In genomic region chr11:78392854-78393253, GRCh38 we compare ENCODE assay signal across 31 cellular contexts. TPM values are rescaled to one million over a fixed set of nuclear protein-coding genes. Genes with fewer than 3 reads are reported as not detected.
A peak's percentile ranks its signal among the peaks of the same experiment; 100 is the strongest.
DNase-seq lines count a peak whose midpoint lies in the region; ATAC-seq, FAIRE-seq and TF ChIP-seq lines count a peak whose summit lies in the region.
"Had no signal": no experiment of that assay in that cellular context is flagged by ENCODE, and none has a peak within 500 bp of the region (broad histone marks: within the 10 kb centered on the region; RNA-seq: fewer than 3 reads in every experiment).

No MANE protein-coding gene starts in this region.

- in situ Hi-C loops in K562 (cut with MboI): no loop called here

- peak; percentile 85 for TF ChIP-seq EP300 in K562 (IDR thresholded peaks at IDR 0.05; ENCODE audit: low read length)

- no peak overlapping the region for H3K4me3 ChIP-seq in K562
- H3K4me3 ChIP-seq: gastroesophageal sphincter, hepatocyte, pancreas, right atrium auricular region had no signal

- no peak for TF ChIP-seq POLR2A in K562 (conservative IDR thresholded peaks at IDR 0.05)

- H3K9me3 ChIP-seq in KOPT-K1 (ENCODE audit: insufficient read depth, low read length, poor library complexity, severe bottlenecking) (no peaks in the 10 kb centered on the region), K562 (replicated peaks; ENCODE audit: control insufficient read depth, insufficient read depth, low read depth, low read length) (no peaks in the 10 kb centered on the region)
- H3K9me3 ChIP-seq: BE2C, gastroesophageal sphincter, pancreas, right atrium auricular region, SK-N-SH had no signal

- BruUV-seq in K562 (replicated peaks; lab: Mats Ljungman, UMichigan): no TSS peak

- ATAC-seq in K562: peak; percentile 83
- no peak for ATAC-seq in HG02763 (IDR thresholded peaks at IDR 0.05; ENCODE audit: unreplicated experiment)
- ATAC-seq: gastroesophageal sphincter; pancreas; PC-3; stimulated activated naive CD8-positive, alpha-beta T cell treated with anti-CD3 and anti-CD28 coated beads, Interleukin-15, amount 100 ng/mL, for 72 hours had no signal

- 0% methylated on average over 2 of the region's 2 CpGs for WGBS in K562 (ENCODE audit: insufficient coverage, low coverage, missing lambda C conversion rate)

- CTCF ChIA-PET in K562 (lab: Yijun Ruan, JAX; ENCODE audit: low intra/inter-chr PET ratio): no interaction called here
- CTCF ChIA-PET in activated naive CD4-positive, alpha-beta T cell treated with anti-CD3 and anti-CD28 coated beads, Interleukin-2, amount 10 ng/mL, durations not matched to agents 7 days and 5 days (lab: Charles Lee): no interaction called here

- no peak overlapping the region for H2AFZ ChIP-seq in K562 (ENCODE audit: low read depth, low read length)
- H2AFZ ChIP-seq: hepatocyte had no signal

- peaks cover 5% of the 10 kb centered on the region for H3K9me1 ChIP-seq in K562 (ENCODE audit: control insufficient read depth, insufficient read depth, low read length)

- H3K4me3 Mint-ChIP-seq in nephron: no peak overlapping the region
- no peak overlapping the region for H3K4me3 Mint-ChIP-seq in activated naive CD4-positive, alpha-beta T cell treated with anti-CD3 and anti-CD28 coated beads, Interleukin-2, amount 10 ng/mL, durations not matched to agents 7 days and 5 days
- H3K4me3 Mint-ChIP-seq: activated naive CD8-positive, alpha-beta T cell; HFFc6; neural crest cell; stimulated activated naive CD8-positive, alpha-beta T cell treated with anti-CD3 and anti-CD28 coated beads, Interleukin-15, amount 100 ng/mL, for 72 hours; T-helper 1 cell treated with Interleukin-12 subunit alpha and Interleukin-12 subunit beta and Interleukin-4 antibody, amounts not matched to agents 30 μg/mL and 1 μg/mL, for 36 hours had no signal

- no peaks in the 10 kb centered on the region for H3K27me3 ChIP-seq in K562 (ENCODE audit: control insufficient read depth in 2 of 2, insufficient read depth in 2 of 2, low read length in 2 of 2)
- H3K27me3 ChIP-seq: BE2C, gastroesophageal sphincter, hepatocyte, pancreas, right atrium auricular region had no signal

- peak; percentile 85 for FAIRE-seq in K562 (lab: Jason Lieb, UNC)
- FAIRE-seq: GM18507, H1, pancreas had no signal

- POLR2A ChIA-PET in K562 (lab: Yijun Ruan, JAX): interaction anchor here (0.7 to 1.9 kb wide), 8 partner anchors 10 to 101 kb away, joined by 3 to 7 read pairs (median 4); no protein-coding TSS in a partner anchor

- intact Hi-C loops in K562 (cut with micrococcal nuclease): loop anchor here (1.0 kb wide), 1 partner anchor 13 kb away; no protein-coding TSS in a partner anchor

- peaks cover 33% of the 10 kb centered on the region for H3K4me1 Mint-ChIP-seq in nephron
- peaks cover 18% of the 10 kb centered on the region for H3K4me1 Mint-ChIP-seq in activated naive CD4-positive, alpha-beta T cell treated with anti-CD3 and anti-CD28 coated beads, Interleukin-2, amount 10 ng/mL, durations not matched to agents 7 days and 5 days

- no peak for TF ChIP-seq CTCF in K562 (IDR thresholded peaks at IDR 0.05 in 2 of 3, conservative IDR thresholded peaks at IDR 0.05 in 1 of 3; ENCODE audit: insufficient read depth in 2 of 3, low read depth in 1 of 3, low read length in 3 of 3)
- no peak for TF ChIP-seq CTCF in nephron (IDR thresholded peaks at IDR 0.05; ENCODE audit: unreplicated experiment in 3 of 3)

- H3K36me3 ChIP-seq in KOPT-K1 (ENCODE audit: insufficient read depth, low read length) (peaks cover 24% of the 10 kb centered on the region), K562 (ENCODE audit: control insufficient read depth, insufficient read depth, low read length) (peaks cover 9% of the 10 kb centered on the region; the same call in 1 of the 3 replicates)
- H3K36me3 ChIP-seq: BE2C, gastroesophageal sphincter, pancreas, right atrium auricular region, WERI-Rb-1 had no signal

- no peak overlapping the region for H3K9ac ChIP-seq in K562 (ENCODE audit: insufficient read depth in 1 of 2, low read depth in 2 of 2, low read length in 2 of 2)
- H3K9ac ChIP-seq: SK-N-SH had no signal

- H3K4me1 ChIP-seq in K562 (replicated peaks in 1 of 2; ENCODE audit: control insufficient read depth in 2 of 2, insufficient read depth in 2 of 2, low read length in 2 of 2): peaks cover 24 to 33% of the 10 kb centered on the region in 2 experiments
- H3K4me1 ChIP-seq: BE2C, pancreas had no signal

- peak overlapping the region; percentile 1 to 35 (median 4) for H3K27ac Mint-ChIP-seq in nephron
- no peak overlapping the region for H3K27ac Mint-ChIP-seq in activated naive CD4-positive, alpha-beta T cell treated with anti-CD3 and anti-CD28 coated beads, Interleukin-2, amount 10 ng/mL, durations not matched to agents 7 days and 5 days
- H3K27ac Mint-ChIP-seq: activated naive CD8-positive, alpha-beta T cell; HFFc6; T-helper 1 cell treated with Interleukin-12 subunit alpha and Interleukin-12 subunit beta and Interleukin-4 antibody, amounts not matched to agents 30 μg/mL and 1 μg/mL, for 36 hours had no signal

- H4K20me1 ChIP-seq in K562 (replicated peaks; ENCODE audit: control insufficient read depth, insufficient read depth, low read length): peaks cover 6% of the 10 kb centered on the region; the same call in 1 of the 2 replicates

- DNase-seq in CD1c-positive myeloid dendritic cell (ENCODE audit: extremely low spot score): peak; percentile 37
- DNase-seq in K562 (ENCODE audit: extremely low read depth in 1 of 4, low spot score in 3 of 4): peak in 2 of 4 experiments; percentile 69 to 83
- no peak for DNase-seq in activated naive CD4-positive, alpha-beta T cell treated with anti-CD3 and anti-CD28 coated beads, Interleukin-2, amount 10 ng/mL, durations not matched to agents 7 days and 5 days
- no peak for DNase-seq in AG08396 (ENCODE audit: low spot score)
- no peak for DNase-seq in NCI-H226
- DNase-seq: activated CD4-positive, alpha-beta T cell treated with anti-CD3 and anti-CD28 coated beads for 48 hours; activated CD8-positive, alpha-beta memory T cell treated with anti-CD3 and anti-CD28 coated beads for 24 hours; activated T-cell treated with anti-CD3 and anti-CD28 coated beads for 4 hours; BE2C; HFFc6; MM.1S; NCI-H2029 treated with DMSO at 0.1 percent for 48 hours; NCI-H526 treated with DMSO at 0.1 percent for 48 hours; NK-92 treated with Interleukin-12 subunit alpha and Interleukin-12 subunit beta, amount 100 ng/mL, for 24 hours; pancreas; PC-3; SK-N-SH; stimulated activated CD4-positive, alpha-beta T cell treated with anti-CD3 and anti-CD28 coated beads, Interleukin-1b, Interleukin-23, amount 100 ng/mL, for 48 hours; stimulated activated naive CD8-positive, alpha-beta T cell treated with anti-CD3 and anti-CD28 coated beads, Interleukin-15, amount 100 ng/mL, for 72 hours; WERI-Rb-1 had no signal

- TF ChIP-seq RAD21 in K562 (CRISPR knock-in tag; conservative IDR thresholded peaks at IDR 0.05 in 1 of 2, IDR thresholded peaks at IDR 0.05 in 1 of 2): 0 out of 4 replicates have a peak, but pooled peaks of 1 of the 2 experiments have one; percentile 20

- no peaks in the 10 kb centered on the region for H3K27me3 Mint-ChIP-seq in nephron (ENCODE audit: low read depth)
- no peaks in the 10 kb centered on the region for H3K27me3 Mint-ChIP-seq in activated naive CD4-positive, alpha-beta T cell treated with anti-CD3 and anti-CD28 coated beads, Interleukin-2, amount 10 ng/mL, durations not matched to agents 7 days and 5 days
- H3K27me3 Mint-ChIP-seq: activated naive CD8-positive, alpha-beta T cell; stimulated activated naive CD8-positive, alpha-beta T cell treated with anti-CD3 and anti-CD28 coated beads, Interleukin-15, amount 100 ng/mL, for 72 hours had no signal

- peak overlapping the region; percentile 2; the same call in 1 of the 2 replicates for H3K4me2 ChIP-seq in K562 (ENCODE audit: insufficient read depth, low read length)
- H3K4me2 ChIP-seq: hepatocyte, SK-N-SH had no signal

- peaks cover 85% of the 10 kb centered on the region for H3K79me2 ChIP-seq in K562 (ENCODE audit: control insufficient read depth, insufficient read depth, low read length)

- no peaks in the 10 kb centered on the region for H3K9me3 Mint-ChIP-seq in nephron
- H3K9me3 Mint-ChIP-seq in activated naive CD4-positive, alpha-beta T cell treated with anti-CD3 and anti-CD28 coated beads, Interleukin-2, amount 10 ng/mL, durations not matched to agents 7 days and 5 days: no peaks in the 10 kb centered on the region
- H3K9me3 Mint-ChIP-seq: HFFc6; stimulated activated naive CD8-positive, alpha-beta T cell treated with anti-CD3 and anti-CD28 coated beads, Interleukin-15, amount 100 ng/mL, for 72 hours; T-helper 1 cell treated with Interleukin-12 subunit alpha and Interleukin-12 subunit beta and Interleukin-4 antibody, amounts not matched to agents 30 μg/mL and 1 μg/mL, for 36 hours had no signal

- H3K36me3 Mint-ChIP-seq in nephron (ENCODE audit: low read depth): no peaks in the 10 kb centered on the region
- H3K36me3 Mint-ChIP-seq in activated naive CD4-positive, alpha-beta T cell treated with anti-CD3 and anti-CD28 coated beads, Interleukin-2, amount 10 ng/mL, durations not matched to agents 7 days and 5 days: peaks cover 4% of the 10 kb centered on the region

- H3K27ac ChIP-seq in KOPT-K1 (ENCODE audit: low read depth, low read length, poor library complexity, severe bottlenecking): peak overlapping the region; percentile 51
- no peak overlapping the region for H3K27ac ChIP-seq in K562 (ENCODE audit: extremely low read depth, low read depth, low read length)
- H3K27ac ChIP-seq: gastroesophageal sphincter, hepatocyte, pancreas, right atrium auricular region, WERI-Rb-1 had no signal

RNA-seq across cellular contexts. Expression of gene GAB2, which starts 24.8 kb away (rescaled TPM):
- total RNA-seq in K562 (2011; cell fraction: chromatin; rRNA removed; ENCODE audit: low replicate concordance): 43.7 and 72.8 TPM in 2 replicates
- total RNA-seq in K562 (2011; cell fraction: nucleolus; rRNA removed): 21.3 and 24.9 TPM in 2 replicates
- 28.6 and 29.0 TPM in 2 replicates for total RNA-seq in K562 (2011; cell fraction: nucleoplasm; rRNA removed)
- 13.7 and 15.0 TPM in 2 replicates for total RNA-seq in K562 (2014; rRNA removed)
- total RNA-seq in K562 (2014; rRNA removed; fragmentation: Illumina TruSeq; extraction: Trizol): 17.6 and 18.6 TPM in 2 replicates
- total RNA-seq in K562 (2015; rRNA removed; fragmentation: Illumina TruSeq; extraction: Trizol): 18.1 and 18.7 TPM in 2 replicates
- 25.4 and 35.2 TPM in 2 replicates for total RNA-seq in K562 (2021)
- 11.9 and 15.5 TPM in 2 replicates for polyA plus RNA-seq in K562 (2011; rRNA removed)
- 10.3 and 11.7 TPM in 2 replicates for polyA plus RNA-seq in K562 (2011; cell fraction: cytosol; rRNA removed)
- polyA plus RNA-seq in K562 (2011; cell fraction: nucleus; rRNA removed): 25.3 and 30.6 TPM in 2 replicates
- 23.9 and 82.9 TPM in 2 replicates for polyA plus RNA-seq in K562 (2012)
- polyA plus RNA-seq in K562 (2014; fragmentation: Illumina TruSeq; extraction: Trizol): 24.7 and 25.9 TPM in 2 replicates
- polyA plus RNA-seq in K562 (2014; fragmentation: Nextera tagmentation; extraction: Ambion mirVana): 1 to 10 TPM; 2.3 to 6.5 TPM
- polyA plus RNA-seq in K562 (2014; rRNA removed): 10.9 and 16.1 TPM in 2 replicates
- 25.7 and 32.4 TPM in 2 replicates for polyA minus RNA-seq in K562 (2011; rRNA and poly(A)+ RNA removed)
- 9.1 and 16.6 TPM in 2 replicates for polyA minus RNA-seq in K562 (2011; cell fraction: cytosol; rRNA and poly(A)+ RNA removed)
- polyA minus RNA-seq in K562 (2011; cell fraction: nucleus; rRNA and poly(A)+ RNA removed): 10.6 and 19.3 TPM in 2 replicates
